8 cellular contexts compared by ENCODE assay signal in the genomic region with DNA sequence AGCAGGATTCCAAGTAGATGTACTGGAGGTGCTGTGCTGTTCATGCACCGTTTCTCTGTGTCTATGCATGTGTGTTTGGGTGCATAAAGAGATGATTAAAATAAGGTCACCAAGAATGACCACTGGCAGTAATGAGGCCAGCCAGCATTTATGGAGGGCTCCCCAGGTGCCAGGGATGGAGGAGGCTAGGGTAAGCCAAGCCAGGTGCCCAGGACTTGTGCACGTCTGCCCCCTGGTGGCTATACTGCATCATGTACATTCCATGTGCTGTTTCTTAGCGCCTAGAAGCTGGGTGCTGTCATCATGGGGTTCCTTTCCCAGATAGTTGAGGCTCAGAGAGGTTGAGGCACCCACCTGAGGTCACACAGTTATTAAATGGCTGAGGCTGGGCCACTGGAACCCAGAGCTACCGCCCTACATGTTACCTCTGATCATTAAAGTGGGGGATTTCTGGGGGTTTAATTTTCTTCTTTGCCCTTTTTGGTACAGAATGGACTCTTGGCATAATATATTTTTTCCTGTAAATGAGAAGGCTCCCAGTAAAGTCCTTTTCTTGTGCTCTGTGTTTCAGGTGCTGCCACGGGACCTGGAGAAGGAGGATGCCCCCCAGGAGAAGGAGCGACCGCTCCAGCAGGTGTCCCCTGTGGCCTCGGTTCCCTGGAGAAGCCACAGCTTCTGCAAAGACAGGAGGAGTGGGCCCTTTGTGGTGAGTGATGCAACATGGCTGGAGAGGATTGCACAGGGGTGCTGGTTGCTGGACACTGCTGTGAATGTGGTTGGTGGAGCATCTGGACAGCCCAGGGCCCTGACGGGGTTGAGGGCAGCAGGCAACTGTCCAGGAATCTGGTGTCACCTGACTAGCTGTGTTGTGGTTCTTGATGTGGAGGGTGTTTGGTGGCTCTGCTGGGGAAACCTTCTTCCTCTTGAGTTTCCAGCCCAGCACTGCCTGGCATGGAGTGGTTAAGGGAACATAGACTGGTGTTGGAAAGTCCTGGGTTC.
A peak's percentile ranks its signal among the peaks of the same experiment; 100 is the strongest.
DNase-seq lines count a peak whose midpoint lies in the region; ATAC-seq and TF ChIP-seq lines count a peak whose summit lies in the region.

No MANE protein-coding gene starts in this region.

- H3K4me3 ChIP-seq in GM12875 (ENCODE audit: low read depth, low read length) (no peak overlapping the region), colonic mucosa (no peak overlapping the region), right lobe of liver (no peak overlapping the region)

- H3K36me3 ChIP-seq in colonic mucosa (no peaks in the 10 kb centered on the region), right lobe of liver (no peaks in the 10 kb centered on the region)

- H3K4me1 ChIP-seq in colonic mucosa (peaks cover 15% of the 10 kb centered on the region), right lobe of liver (peaks cover 0 to 5% (median 2%) of the 10 kb centered on the region in 4 donors)

- 63% methylated on average over 7 of the region's 9 CpGs for WGBS in right lobe of liver (ENCODE audit: insufficient coverage, low coverage, low lambda C conversion rate, missing lambda C conversion rate)

- intact Hi-C loops in colonic mucosa (cut with DNase I) (loop anchor here (2.0 to 10.0 kb wide), 4 partner anchors 52 to 284 kb away; a partner anchor contains a TSS), right lobe of liver (cut with DNase I) (loop anchor here in 1 of 2 donors (5.0 kb wide), 1 partner anchor 97 kb away; a partner anchor contains a TSS)

- H3K27me3 ChIP-seq in colonic mucosa: no peaks in the 10 kb centered on the region
- H3K27me3 ChIP-seq in right lobe of liver: no peaks in the 10 kb centered on the region

- TF ChIP-seq POLR2A in right lobe of liver (IDR thresholded peaks at IDR 0.05): no peak

- ATAC-seq in right lobe of liver (peak; percentile 86 to 94 (median 91)), HG03571 (IDR thresholded peaks at IDR 0.05; ENCODE audit: unreplicated experiment) (no peak)

- peak; percentile 89 for TF ChIP-seq CTCF in 22Rv1 (IDR thresholded peaks at IDR 0.05)
- peak; percentile 86 for TF ChIP-seq CTCF in GM12875 (IDR thresholded peaks at IDR 0.05; ENCODE audit: borderline replicate concordance, insufficient read depth, low read depth, low read length)
- peak; percentile 92 for TF ChIP-seq CTCF in colonic mucosa (IDR thresholded peaks at IDR 0.05)
- TF ChIP-seq CTCF in right lobe of liver (IDR thresholded peaks at IDR 0.05): peak; percentile 89 to 94 (median 90)

- H3K9ac ChIP-seq in colonic mucosa (ENCODE audit: low read depth in 2 of 2, low read length in 2 of 2): no peak overlapping the region

- DNase-seq in NCI-H2171 treated with DMSO at 0.1 percent for 48 hours (lab: John Stamatoyannopoulos, UW) (peak; percentile 61), colonic mucosa (peak; percentile 79), right lobe of liver (peak; percentile 65 to 80 (median 76))
- peak; percentile 67 to 75 for DNase-seq in activated CD4-positive, alpha-beta T cell treated with anti-CD3 and anti-CD28 coated beads for 4 hours
- DNase-seq in stimulated activated CD8-positive, alpha-beta memory T cell treated with anti-CD3 and anti-CD28 coated beads, Interleukin-12 subunit alpha, Interleukin-12 subunit beta, amount 100 ng/mL, for 24 hours (ENCODE audit: extremely low read depth): peak; percentile 47

- no peak overlapping the region for H3K27ac ChIP-seq in 22Rv1
- H3K27ac ChIP-seq in colonic mucosa: no peak overlapping the region
- H3K27ac ChIP-seq in right lobe of liver: no peak overlapping the region

- no peaks in the 10 kb centered on the region for H3K9me3 ChIP-seq in colonic mucosa
- no peaks in the 10 kb centered on the region for H3K9me3 ChIP-seq in right lobe of liver
